ENCODE assay signal across 8 cellular contexts in genomic region chr17:18187816-18188761, GRCh38.
DNase-seq lines count a peak whose midpoint lies in the region; ATAC-seq and TF ChIP-seq lines count a peak whose summit lies in the region.

No MANE protein-coding gene starts in this region.

- peak overlapping the region in 1 of 2 donors; percentile 27 for H3K27ac ChIP-seq in mucosa of rectum (ENCODE audit: low read depth in 2 of 2, low read length in 2 of 2)

- ATAC-seq in HG02973 (IDR thresholded peaks at IDR 0.05; ENCODE audit: unreplicated experiment): no peak
- ATAC-seq in GM21526 (IDR thresholded peaks at IDR 0.05; ENCODE audit: low FRiP score, unreplicated experiment): no peak
- no peak for ATAC-seq in GM18873 (IDR thresholded peaks at IDR 0.05; ENCODE audit: low FRiP score, unreplicated experiment)

- H3K4me1 ChIP-seq in mucosa of rectum (ENCODE audit: control insufficient read depth in 2 of 2, insufficient read depth in 2 of 2, low read length in 2 of 2): peaks cover 44 to 47% of the 10 kb centered on the region in 2 donors

- no peaks in the 10 kb centered on the region for H3K27me3 ChIP-seq in mucosa of rectum (ENCODE audit: control insufficient read depth in 2 of 2, insufficient read depth in 2 of 2, low read length in 2 of 2)

- peak overlapping the region in 1 of 2 donors; percentile 15 for H3K9ac ChIP-seq in mucosa of rectum (ENCODE audit: low read depth in 1 of 2, low read length in 2 of 2)

- no peak for TF ChIP-seq CTCF in LNCaP clone FGC (IDR thresholded peaks at IDR 0.05; ENCODE audit: control insufficient read depth, extremely low read depth, insufficient read depth)
- TF ChIP-seq CTCF in cardiac fibroblast (IDR thresholded peaks at IDR 0.05; ENCODE audit: low read depth, low read length): no peak

- DNase-seq in AG08396 (ENCODE audit: low spot score) (peak; percentile 56), LNCaP clone FGC (ENCODE audit: low read depth) (no peak), cardiac fibroblast (ENCODE audit: low read depth in 2 of 2) (peak; percentile 47 to 63), UCSD-AML1 (lab: John Stamatoyannopoulos, UW; ENCODE audit: unreplicated experiment) (no peak)

- H3K36me3 ChIP-seq in mucosa of rectum (ENCODE audit: control insufficient read depth in 2 of 2, insufficient read depth in 2 of 2, low read length in 2 of 2): peaks cover 5 to 14% of the 10 kb centered on the region in 2 donors

- peak overlapping the region; percentile 74 for H3K4me3 ChIP-seq in LNCaP clone FGC (ENCODE audit: low read depth, low read length)
- H3K4me3 ChIP-seq in cardiac fibroblast (replicated peaks in 1 of 2; ENCODE audit: low read depth in 2 of 2, low read length in 2 of 2): peak overlapping the region; percentile 70 to 80
- peak overlapping the region; percentile 42 to 89 for H3K4me3 ChIP-seq in mucosa of rectum (ENCODE audit: low read length in 2 of 2)

- no peaks in the 10 kb centered on the region for H3K9me3 ChIP-seq in mucosa of rectum (ENCODE audit: control insufficient read depth in 2 of 2, low read length in 2 of 2)

Comparison
In these comparisons a context has a peak if more than half of its experiments do, and no peak if none do; other contexts are left out.
1. DNase-seq: peak in AG08396 (single experiment) and cardiac fibroblast (2 of 2); none in LNCaP clone FGC (single experiment) and UCSD-AML1 (single experiment).
2. Peak in every context shown above with its lines, with median percentiles within 50 percentile points of each other: H3K4me3 ChIP-seq.